24 cellular contexts compared by ENCODE assay signal in the genomic region with DNA sequence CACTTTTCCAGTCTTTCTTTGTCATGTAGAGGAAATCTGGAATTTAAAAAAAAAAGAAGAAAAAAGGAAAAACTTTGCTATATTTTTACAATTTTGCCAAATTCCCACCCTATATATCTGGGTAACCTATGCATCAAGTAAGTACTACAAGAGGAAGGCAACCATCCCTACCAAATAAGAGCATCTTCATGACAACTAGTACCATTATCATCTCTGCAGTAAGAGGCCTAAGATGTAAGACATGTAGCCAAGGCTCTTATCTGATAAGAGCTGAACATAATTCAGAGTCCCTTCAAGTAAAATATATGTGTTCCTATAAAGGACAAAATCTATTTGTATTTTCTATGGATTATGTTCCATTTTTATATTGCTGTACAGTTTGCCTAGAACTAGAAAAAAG.
"Had no signal": no experiment of that assay in that cellular context is flagged by ENCODE, and none has a peak within 500 bp of the region (broad histone marks: within the 10 kb centered on the region; RNA-seq: fewer than 3 reads in every experiment).

No MANE protein-coding gene starts in this region.

- H3K27ac Mint-ChIP-seq: activated CD4-positive, alpha-beta memory T cell treated with anti-CD3 and anti-CD28 coated beads for 36 hours; activated CD4-positive, alpha-beta T cell treated with anti-CD3 and anti-CD28 coated beads, Interleukin-2, amount 10 ng/mL, durations not matched to agents 7 days and 5 days; activated naive CD8-positive, alpha-beta T cell treated with anti-CD3 and anti-CD28 coated beads, Interleukin-2, amount 10 ng/mL, durations not matched to agents 7 days and 5 days; T-cell had no signal

- H3K9me3 Mint-ChIP-seq: activated CD4-positive, alpha-beta memory T cell treated with anti-CD3 and anti-CD28 coated beads for 36 hours had no signal

- DNase-seq: activated CD4-positive, alpha-beta memory T cell treated with anti-CD3 and anti-CD28 coated beads for 36 hours; activated CD4-positive, alpha-beta T cell treated with anti-CD3 and anti-CD28 coated beads, Interleukin-2, amount 10 ng/mL, durations not matched to agents 7 days and 5 days; activated CD4-positive, CD25-positive, alpha-beta regulatory T cell; activated CD8-positive, alpha-beta memory T cell treated with anti-CD3 and anti-CD28 coated beads for 24 hours; activated naive CD4-positive, alpha-beta T cell treated with anti-CD3 and anti-CD28 coated beads, Interleukin-2, amount 50 U/mL, for 16 hours; activated naive CD8-positive, alpha-beta T cell treated with anti-CD3 and anti-CD28 coated beads, Interleukin-2, amount 10 ng/mL, durations not matched to agents 7 days and 5 days; body of pancreas; Karpas-422; NCI-H1048; NCI-H1930; NCI-H2171; NCI-H2227 treated with DMSO at 0.1 percent for 48 hours; NCI-H526; NCI-H774; NK-92 treated with Interleukin-12 subunit alpha and Interleukin-12 subunit beta, amount 100 ng/mL, for 24 hours; OCI-M1; RPMI8226; T-cell; T-helper 2 cell; T1000 had no signal

- H3K27ac ChIP-seq: ascending aorta, body of pancreas, SK-N-MC had no signal

- H3K27me3 ChIP-seq: ascending aorta, body of pancreas had no signal

- H3K4me3 Mint-ChIP-seq: activated CD4-positive, alpha-beta memory T cell treated with anti-CD3 and anti-CD28 coated beads for 36 hours; activated CD4-positive, alpha-beta T cell treated with anti-CD3 and anti-CD28 coated beads, Interleukin-2, amount 10 ng/mL, durations not matched to agents 7 days and 5 days; activated naive CD8-positive, alpha-beta T cell treated with anti-CD3 and anti-CD28 coated beads, Interleukin-2, amount 10 ng/mL, durations not matched to agents 7 days and 5 days; T-cell had no signal

- H3K27me3 Mint-ChIP-seq: activated CD4-positive, alpha-beta memory T cell treated with anti-CD3 and anti-CD28 coated beads for 36 hours; activated CD4-positive, alpha-beta T cell treated with anti-CD3 and anti-CD28 coated beads, Interleukin-2, amount 10 ng/mL, durations not matched to agents 7 days and 5 days; activated naive CD8-positive, alpha-beta T cell treated with anti-CD3 and anti-CD28 coated beads, Interleukin-2, amount 10 ng/mL, durations not matched to agents 7 days and 5 days; T-cell had no signal

- H3K9me3 ChIP-seq: body of pancreas had no signal

- ATAC-seq: body of pancreas, Panc1, Right ventricle myocardium inferior, T-cell had no signal

- H3K4me3 ChIP-seq: ascending aorta, body of pancreas, SK-N-MC had no signal
